In the genomic region with DNA sequence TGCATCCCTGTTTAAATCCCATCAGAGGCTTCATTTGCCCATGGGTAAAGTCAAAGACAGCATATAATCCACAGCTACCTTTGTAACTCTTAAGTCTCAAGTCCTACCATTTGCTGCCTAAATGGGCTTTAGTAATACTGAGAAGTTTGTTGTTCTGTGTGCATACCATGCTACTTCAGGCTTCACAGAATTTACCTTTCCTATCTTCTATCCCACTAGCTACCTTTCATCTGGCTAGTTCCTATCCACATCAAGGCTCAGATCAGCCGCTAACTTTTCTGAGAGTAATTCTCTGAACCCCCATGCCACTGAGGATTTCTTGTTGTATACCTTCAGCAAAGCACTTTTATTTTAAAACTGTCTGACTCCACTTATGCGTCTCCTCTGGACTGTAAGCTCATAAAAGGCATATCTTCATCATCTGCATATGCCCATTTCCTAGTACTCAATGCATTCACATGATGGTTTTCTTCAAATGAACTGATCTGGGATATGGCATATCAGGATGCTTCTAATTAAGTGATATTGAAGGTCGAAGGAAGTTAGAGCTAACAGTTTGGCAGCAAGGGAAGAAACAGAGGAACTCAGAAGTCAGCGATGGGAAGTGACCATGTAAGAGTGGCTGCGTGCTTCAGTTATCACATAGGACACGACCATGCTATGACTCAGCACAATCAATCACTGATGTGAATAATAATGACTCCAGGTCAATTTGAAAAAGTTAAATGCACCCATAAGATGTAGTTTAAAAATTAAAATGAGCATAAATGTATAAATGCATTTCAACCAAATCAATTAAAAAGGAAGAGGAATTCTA, we compare ENCODE assay signal across 1 cellular context.
TF ChIP-seq lines count a peak whose summit lies in the region.

No MANE protein-coding gene starts in this region.

TF ChIP-seq in IMR-90, 13 proteins besides CTCF, POLR2A, EP300 and RAD21 (continued from another document):
- TF ChIP-seq CHD1 (IDR thresholded peaks at IDR 0.05; ENCODE audit: low read depth, low read length) = no peak
